ENCODE assay signal across 21 cellular contexts in the genomic region with DNA sequence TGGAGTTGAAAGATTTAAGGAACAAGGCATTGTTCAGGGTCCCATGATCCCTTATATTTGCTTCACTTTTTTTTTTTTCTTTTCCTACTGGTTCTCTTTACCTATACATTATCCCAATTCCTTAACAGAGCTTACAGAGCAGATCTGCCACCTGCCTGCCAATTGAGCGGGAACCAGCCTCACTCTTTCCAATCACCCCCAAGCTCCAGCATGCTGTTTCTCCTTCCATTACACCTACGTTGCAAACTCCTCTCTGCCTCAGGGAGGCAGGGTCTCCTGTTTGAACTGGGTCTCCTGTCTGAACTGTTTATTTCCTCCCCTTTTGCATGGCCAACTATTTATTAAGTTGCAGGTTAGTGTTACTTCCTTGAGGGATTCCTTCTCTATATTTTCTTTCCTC.
"Had no signal": no experiment of that assay in that cellular context is flagged by ENCODE, and none has a peak within 500 bp of the region (broad histone marks: within the 10 kb centered on the region; RNA-seq: fewer than 3 reads in every experiment).

No MANE protein-coding gene starts in this region.

- H3K36me3 ChIP-seq: ovary, sigmoid colon, tibial artery had no signal

- H3K27me3 ChIP-seq: ovary, sigmoid colon, testis, tibial artery had no signal

- H3K36me3 Mint-ChIP-seq: naive thymus-derived CD4-positive, alpha-beta T cell; stimulated activated effector memory CD8-positive, alpha-beta T cell treated with anti-CD3 and anti-CD28 coated beads, Interleukin-12 subunit alpha, Interleukin-12 subunit beta, amount 100 ng/mL, for 72 hours; type B pancreatic cell had no signal

- H3K4me3 ChIP-seq: ovary, psoas muscle, sigmoid colon, testis, tibial artery had no signal

- H3K9me3 Mint-ChIP-seq: effector memory CD8-positive, alpha-beta T cell; naive thymus-derived CD4-positive, alpha-beta T cell; nephron; stimulated activated effector memory CD8-positive, alpha-beta T cell treated with anti-CD3 and anti-CD28 coated beads, Interleukin-12 subunit alpha, Interleukin-12 subunit beta, amount 100 ng/mL, for 72 hours; type B pancreatic cell had no signal

- ATAC-seq: effector memory CD8-positive, alpha-beta T cell; left lobe of liver; naive thymus-derived CD4-positive, alpha-beta T cell; psoas muscle; right cardiac atrium; stimulated activated effector memory CD8-positive, alpha-beta T cell treated with anti-CD3 and anti-CD28 coated beads, Interleukin-12 subunit alpha, Interleukin-12 subunit beta, amount 100 ng/mL, for 72 hours had no signal

- H3K4me1 ChIP-seq: psoas muscle, sigmoid colon, testis, tibial artery had no signal

- H3K27me3 Mint-ChIP-seq: effector memory CD8-positive, alpha-beta T cell; type B pancreatic cell had no signal

- DNase-seq: cortex of kidney; effector memory CD8-positive, alpha-beta T cell; hypothalamus; mesenchymal stem cell; midbrain; naive thymus-derived CD4-positive, alpha-beta T cell; occipital lobe; ovary; psoas muscle; right cardiac atrium; sigmoid colon; stimulated activated CD4-positive, alpha-beta T cell treated with anti-CD3 and anti-CD28 coated beads, Interleukin-2, amount 100 ng/mL, for 24 hours; stimulated activated CD4-positive, alpha-beta T cell treated with anti-CD3 and anti-CD28 coated beads, Interleukin-4, amount 100 ng/mL, for 24 hours; stimulated activated naive CD4-positive, alpha-beta T cell treated with Interleukin-2 at 50 U/mL for 16 hours; substantia nigra; testis; tibial artery had no signal

- H3K4me3 Mint-ChIP-seq: effector memory CD8-positive, alpha-beta T cell; naive thymus-derived CD4-positive, alpha-beta T cell; nephron; stimulated activated effector memory CD8-positive, alpha-beta T cell treated with anti-CD3 and anti-CD28 coated beads, Interleukin-12 subunit alpha, Interleukin-12 subunit beta, amount 100 ng/mL, for 72 hours; type B pancreatic cell had no signal

- H3K4me1 Mint-ChIP-seq: naive thymus-derived CD4-positive, alpha-beta T cell; nephron; stimulated activated effector memory CD8-positive, alpha-beta T cell treated with anti-CD3 and anti-CD28 coated beads, Interleukin-12 subunit alpha, Interleukin-12 subunit beta, amount 100 ng/mL, for 72 hours had no signal

- H3K27ac Mint-ChIP-seq: effector memory CD8-positive, alpha-beta T cell; naive thymus-derived CD4-positive, alpha-beta T cell; nephron; stimulated activated effector memory CD8-positive, alpha-beta T cell treated with anti-CD3 and anti-CD28 coated beads, Interleukin-12 subunit alpha, Interleukin-12 subunit beta, amount 100 ng/mL, for 72 hours; type B pancreatic cell had no signal

- H3K27ac ChIP-seq: ovary, psoas muscle, sigmoid colon, testis, tibial artery had no signal
